ENCODE assay signal across 8 cellular contexts in genomic region chr2:103959174-103960125, GRCh38.
DNase-seq lines count a peak whose midpoint lies in the region; ATAC-seq and TF ChIP-seq lines count a peak whose summit lies in the region.

No MANE protein-coding gene starts in this region.

- no peak overlapping the region for H3K4me2 ChIP-seq in OCI-LY1 (ENCODE audit: low read length)

- H3K4me3 Mint-ChIP-seq in CD4-positive, alpha-beta T cell = no peak overlapping the region

- CTCF ChIA-PET in CD4-positive, alpha-beta T cell (lab: Charles Lee) = no interaction called here

- H4K20me1 ChIP-seq in OCI-LY1 (ENCODE audit: insufficient read depth, low read length) = no peaks in the 10 kb centered on the region

- H3K9me3 ChIP-seq in OCI-LY1 (ENCODE audit: low read length) = no peaks in the 10 kb centered on the region
- no peaks in the 10 kb centered on the region for H3K9me3 ChIP-seq in CD4-positive, alpha-beta T cell (ENCODE audit: control insufficient read depth, low read length)

- H2AFZ ChIP-seq in OCI-LY1 (ENCODE audit: low read length) = no peak overlapping the region

- H3K79me2 ChIP-seq in OCI-LY1 (ENCODE audit: insufficient read depth, low read length) = no peaks in the 10 kb centered on the region

- H3K27ac Mint-ChIP-seq in CD4-positive, alpha-beta T cell = no peak overlapping the region

- H3K9ac ChIP-seq in OCI-LY1 (ENCODE audit: low read length) = no peak overlapping the region

- ATAC-seq in HG02884 (IDR thresholded peaks at IDR 0.05; ENCODE audit: unreplicated experiment) (peak; percentile 75), HG03196 (IDR thresholded peaks at IDR 0.05; ENCODE audit: unreplicated experiment) (no peak), HG02970 (IDR thresholded peaks at IDR 0.05; ENCODE audit: low FRiP score, unreplicated experiment) (no peak)
- no peak for ATAC-seq in CD4-positive, alpha-beta T cell (ENCODE audit: poor library complexity)

- peaks cover 2% of the 10 kb centered on the region for H3K9me3 Mint-ChIP-seq in CD4-positive, alpha-beta T cell

- intact Hi-C loops in CD4-positive, alpha-beta T cell (cut with DNase I, micrococcal nuclease) = no loop called here

- no peaks in the 10 kb centered on the region for H3K36me3 ChIP-seq in GM06990 (ENCODE audit: control insufficient read depth, insufficient read depth, low read length)
- no peaks in the 10 kb centered on the region for H3K36me3 ChIP-seq in OCI-LY1 (ENCODE audit: insufficient read depth, low read length)

- no peak for DNase-seq in GM06990 (ENCODE audit: extremely low read depth, insufficient read length)
- peak; percentile 45 for DNase-seq in fibroblast of gingiva (ENCODE audit: low read depth)
- DNase-seq in putamen (ENCODE audit: low spot score) = peak; percentile 79
- DNase-seq in CD4-positive, alpha-beta T cell = no peak

- H3F3A ChIP-seq in OCI-LY1 (ENCODE audit: insufficient read depth, low read length) = no peaks in the 10 kb centered on the region

- no peaks in the 10 kb centered on the region for H3K36me3 Mint-ChIP-seq in CD4-positive, alpha-beta T cell (ENCODE audit: low read depth)

- TF ChIP-seq CTCF in GM06990 (IDR thresholded peaks at IDR 0.05; ENCODE audit: insufficient read depth, low read length, poor library complexity, severe bottlenecking) = peak; percentile 61
- peak; percentile 81 for TF ChIP-seq CTCF in OCI-LY1 (IDR thresholded peaks at IDR 0.05; ENCODE audit: low read length)
- TF ChIP-seq CTCF in CD4-positive, alpha-beta T cell (IDR thresholded peaks at IDR 0.05) = no peak

- H3K27me3 Mint-ChIP-seq in CD4-positive, alpha-beta T cell = peaks cover 3% of the 10 kb centered on the region

- no peaks in the 10 kb centered on the region for H3K4me1 Mint-ChIP-seq in CD4-positive, alpha-beta T cell (ENCODE audit: low read depth)

- H3K4me1 ChIP-seq in OCI-LY1 (ENCODE audit: insufficient read depth, low read length, severe bottlenecking) = no peaks in the 10 kb centered on the region

- H3K4me3 ChIP-seq in GM06990 (replicated peaks; ENCODE audit: low read depth, low read length) = no peak overlapping the region
- no peak overlapping the region for H3K4me3 ChIP-seq in OCI-LY1 (ENCODE audit: low read depth, low read length, poor library complexity, severe bottlenecking)

- no peak overlapping the region for H3K27ac ChIP-seq in OCI-LY1 (ENCODE audit: low read depth, low read length, poor library complexity, severe bottlenecking)
- H3K27ac ChIP-seq in CD4-positive, alpha-beta T cell (ENCODE audit: low read depth, low read length) = no peak overlapping the region

- POLR2A ChIA-PET in CD4-positive, alpha-beta T cell (lab: Charles Lee) = no interaction called here

- H3K9me2 ChIP-seq in OCI-LY1 (ENCODE audit: low read depth, low read length) = no peaks in the 10 kb centered on the region

- H3K27me3 ChIP-seq in GM06990 (replicated peaks; ENCODE audit: control insufficient read depth, insufficient read depth, low read length) (no peaks in the 10 kb centered on the region), OCI-LY1 (ENCODE audit: insufficient read depth, low read length) (no peaks in the 10 kb centered on the region)
- no peaks in the 10 kb centered on the region for H3K27me3 ChIP-seq in CD4-positive, alpha-beta T cell (ENCODE audit: control insufficient read depth, insufficient read depth, low read length)

Comparison
In these comparisons a context has a peak if more than half of its experiments do, and no peak if none do; other contexts are left out.
1. DNase-seq: peak in fibroblast of gingiva (single experiment) and putamen (single experiment); none in GM06990 (single experiment) and CD4-positive, alpha-beta T cell (0 of 10).